9 cellular contexts compared by ENCODE assay signal in genomic region chr17:81420769-81421462, GRCh38. TPM values are rescaled to one million over a fixed set of nuclear protein-coding genes. Genes with fewer than 3 reads are reported as not detected.
DNase-seq lines count a peak whose midpoint lies in the region; ATAC-seq and TF ChIP-seq lines count a peak whose summit lies in the region.
"Had no signal": no experiment of that assay in that cellular context is flagged by ENCODE, and none has a peak within 500 bp of the region (broad histone marks: within the 10 kb centered on the region; RNA-seq: fewer than 3 reads in every experiment).

No MANE protein-coding gene starts in this region.

- peak overlapping the region in 2 of 10 donors; percentile 42 to 50 for H3K4me3 ChIP-seq in heart right ventricle
- H3K4me3 ChIP-seq in effector memory CD4-positive, alpha-beta T cell (ENCODE audit: insufficient read depth, low read depth, low read length, poor library complexity, severe bottlenecking): no peak overlapping the region

- intact Hi-C loops in heart right ventricle (cut with DNase I) (loop anchor here in 2 of 10 donors (5.0 to 10.0 kb wide), 2 partner anchors 54 to 61 kb away; no protein-coding TSS in a partner anchor), posterior vena cava (cut with DNase I) (no loop called here)

- no peaks in the 10 kb centered on the region for H3K36me3 ChIP-seq in heart right ventricle
- no peaks in the 10 kb centered on the region for H3K36me3 ChIP-seq in effector memory CD4-positive, alpha-beta T cell (ENCODE audit: control insufficient read depth, insufficient read depth, low read length)

- in situ Hi-C loops in GM13977 (cut with MboI; ENCODE audit: low pct_unique_long_range_greater_than_20kb, low sequenced_read_pairs, unreplicated experiment): no loop called here

- no peak for TF ChIP-seq POLR2A in erythroblast (IDR thresholded peaks at IDR 0.05; ENCODE audit: low read length)

- DNase-seq in AG08396 (ENCODE audit: low spot score) (peak; percentile 69), amygdala (lab: John Stamatoyannopoulos, UW) (peak in 53 of 56 donors; percentile 24 to 92 (median 79)), heart right ventricle (peak; percentile 66 to 76), posterior vena cava (ENCODE audit: low spot score) (peak; percentile 92), GM13977 (ENCODE audit: low spot score) (no peak), NCI-H1417 treated with DMSO at 0.1 percent for 48 hours (lab: John Stamatoyannopoulos, UW) (no peak), erythroblast (lab: John Stamatoyannopoulos, UW) (no peak)
- no peak for DNase-seq in effector memory CD4-positive, alpha-beta T cell
- DNase-seq: NCI-H187 had no signal

- H3K4me1 ChIP-seq in heart right ventricle: peaks cover 56 to 77% (median 72%) of the 10 kb centered on the region in 9 donors
- H3K4me1 ChIP-seq in effector memory CD4-positive, alpha-beta T cell (ENCODE audit: control insufficient read depth, insufficient read depth, low read length, poor library complexity, severe bottlenecking): no peaks in the 10 kb centered on the region

- TF ChIP-seq CTCF in heart right ventricle (IDR thresholded peaks at IDR 0.05) (no peak), GM13977 (IDR thresholded peaks at IDR 0.05; ENCODE audit: extremely low read depth, insufficient read depth, missing control alignments) (no peak)

- peak in 5 of 8 donors; percentile 14 to 42 (median 33) for ATAC-seq in heart right ventricle

- peak overlapping the region; percentile 44 to 99 (median 96) for H3K27ac ChIP-seq in heart right ventricle
- no peak overlapping the region for H3K27ac ChIP-seq in effector memory CD4-positive, alpha-beta T cell (ENCODE audit: insufficient read depth, low read length, poor library complexity, severe bottlenecking)

- H3K9me3 ChIP-seq in heart right ventricle: no peaks in the 10 kb centered on the region
- no peaks in the 10 kb centered on the region for H3K9me3 ChIP-seq in effector memory CD4-positive, alpha-beta T cell (ENCODE audit: control insufficient read depth, low read length)

- WGBS in heart right ventricle, 2 donors: 61 to 68% methylated on average over 23 to 24 of the region's 24 CpGs

- H3K27me3 ChIP-seq in heart right ventricle: no peaks in the 10 kb centered on the region
- H3K27me3 ChIP-seq in effector memory CD4-positive, alpha-beta T cell (replicated peaks; ENCODE audit: control insufficient read depth, insufficient read depth, low read length, poor library complexity, severe bottlenecking): peaks cover 3% of the 10 kb centered on the region

RNA-seq across cellular contexts. Expression of gene BAHCC1, which starts 25.7 kb away (rescaled TPM):
- total RNA-seq in heart right ventricle: 10 to 100 TPM in 2 of 10 donors, 1 to 10 TPM in 8; 6.3 to 11.1 (median 9.2) TPM
- polyA plus RNA-seq in heart right ventricle: 10 to 100 TPM in 1 of 2 donors, 1 to 10 TPM in 1; 4.8 to 13.1 TPM
- total RNA-seq in posterior vena cava: 10 to 100 TPM; 17.3 to 19.1 TPM

Comparison
In these comparisons a context has a peak if more than half of its experiments do, and no peak if none do; other contexts are left out.
1. DNase-seq: peak in AG08396 (single experiment), amygdala (53 of 56), heart right ventricle (2 of 2) and posterior vena cava (single experiment); none in effector memory CD4-positive, alpha-beta T cell (0 of 3), GM13977 (single experiment), NCI-H1417 treated with DMSO at 0.1 percent for 48 hours (single experiment) and erythroblast (0 of 2).